8 cellular contexts compared by ENCODE assay signal in genomic region chr4:99947190-99947578, GRCh38. TPM values are rescaled to one million over a fixed set of nuclear protein-coding genes. Genes with fewer than 3 reads are reported as not detected.
DNase-seq lines count a peak whose midpoint lies in the region; ATAC-seq, FAIRE-seq and TF ChIP-seq lines count a peak whose summit lies in the region.

No MANE protein-coding gene starts in this region.

- no peak overlapping the region for H3K14ac ChIP-seq in neuronal stem cell (ENCODE audit: low read length)

- peak overlapping the region; percentile 72 to 78 for H3K4me3 ChIP-seq in CD4-positive, alpha-beta memory T cell (ENCODE audit: low read length in 2 of 2)
- peak overlapping the region; percentile 93 for H3K4me3 ChIP-seq in OCI-LY3 (ENCODE audit: low read length)
- H3K4me3 ChIP-seq in endodermal cell (ENCODE audit: low read length) = peak overlapping the region; percentile 98
- H3K4me3 ChIP-seq in neuronal stem cell (ENCODE audit: low read length in 2 of 2) = peak overlapping the region; percentile 73 to 83

- no peak overlapping the region for H2BK5ac ChIP-seq in neuronal stem cell (ENCODE audit: low read length)

- CTCF ChIA-PET in CD4-positive, alpha-beta memory T cell (lab: Charles Lee; ENCODE audit: partially characterized antibody) = interaction anchor here (0.7 to 3.8 kb wide), 18 partner anchors 14 to 1018 kb away, joined by 3 to 50 read pairs (median 7); partner anchors contain the start of genes DAPP1, EIF4E, LAMTOR3 and METAP1

- H2AFZ ChIP-seq in OCI-LY3 (ENCODE audit: low read depth, low read length) (no peak overlapping the region), neuronal stem cell (ENCODE audit: low read length) (peak overlapping the region; percentile 91)

- no peaks in the 10 kb centered on the region for H3K9me3 ChIP-seq in CD4-positive, alpha-beta memory T cell (ENCODE audit: control insufficient read depth in 1 of 2, low read length in 2 of 2)
- H3K9me3 ChIP-seq in OCI-LY3 (ENCODE audit: insufficient read depth, low read length) (no peaks in the 10 kb centered on the region), endodermal cell (ENCODE audit: control insufficient read depth, low read length) (peaks cover 6% of the 10 kb centered on the region), neuronal stem cell (replicated peaks in 1 of 2; ENCODE audit: control insufficient read depth in 2 of 2, insufficient read depth in 1 of 2, low read depth in 1 of 2, low read length in 2 of 2) (peaks cover 0 to 12% of the 10 kb centered on the region in 2 donors)

- no peak for TF ChIP-seq CTCF in OCI-LY3 (IDR thresholded peaks at IDR 0.05; ENCODE audit: low read depth, low read length)
- no peak for TF ChIP-seq CTCF in endodermal cell (conservative IDR thresholded peaks at IDR 0.05)

- no peak for ATAC-seq in HG02840 (IDR thresholded peaks at IDR 0.05; ENCODE audit: low FRiP score, unreplicated experiment)

- DNase-seq in CD4-positive, alpha-beta memory T cell = no peak
- DNase-seq in endodermal cell (no peak), neuronal stem cell (ENCODE audit: low spot score) (no peak), NOMO-1 (lab: John Stamatoyannopoulos, UW; ENCODE audit: unreplicated experiment in 2 of 2) (no peak), frontal cortex (ENCODE audit: low spot score in 2 of 2) (no peak)
- DNase-seq in central memory CD4-positive, alpha-beta T cell = no peak

- H3K79me2 ChIP-seq in OCI-LY3 (ENCODE audit: low read length) = peaks cover 78% of the 10 kb centered on the region

- 8 to 19% methylated on average over 4 to 6 of the region's 8 CpGs for WGBS in endodermal cell (ENCODE audit: insufficient coverage in 1 of 2, insufficient read length in 1 of 2), 2 experiments
- WGBS in neuronal stem cell (ENCODE audit: extremely low coverage in 2 of 2, insufficient read length in 2 of 2, insufficient replicate concordance in 1 of 2), 2 donors = no CpG with 5 or more reads among the region's 8 CpGs

- H3K4me2 ChIP-seq in OCI-LY3 (ENCODE audit: low read length) (peak overlapping the region; percentile 89), neuronal stem cell (ENCODE audit: insufficient read depth, low read length, poor library complexity, severe bottlenecking) (peak overlapping the region; percentile 60)

- H3K9me3 Mint-ChIP-seq in CD4-positive, alpha-beta memory T cell = no peaks in the 10 kb centered on the region
- no peaks in the 10 kb centered on the region for H3K9me3 Mint-ChIP-seq in endodermal cell

- no peak overlapping the region for H2BK120ac ChIP-seq in neuronal stem cell (ENCODE audit: low read depth, low read length)

- no peak overlapping the region for H3K18ac ChIP-seq in neuronal stem cell (ENCODE audit: low read length)

- POLR2A ChIA-PET in CD4-positive, alpha-beta memory T cell (lab: Charles Lee; ENCODE audit: partially characterized antibody) = interaction anchor here (0.6 to 3.9 kb wide), 27 partner anchors 11 to 1803 kb away, joined by 3 to 118 read pairs (median 6); partner anchors contain the start of genes ADH5, DAPP1, LAMTOR3 and METAP1

- peak overlapping the region; percentile 93 for H3K9ac ChIP-seq in OCI-LY3 (ENCODE audit: low read length)
- peak overlapping the region; percentile 28 for H3K9ac ChIP-seq in endodermal cell (ENCODE audit: extremely low read depth, low read length, poor library complexity, severe bottlenecking)
- H3K9ac ChIP-seq in neuronal stem cell (ENCODE audit: low read depth, low read length, poor library complexity) = no peak overlapping the region

- peaks cover 42 to 52% (median 48%) of the 10 kb centered on the region in 4 donors for H3K4me1 Mint-ChIP-seq in CD4-positive, alpha-beta memory T cell
- peaks cover 24% of the 10 kb centered on the region for H3K4me1 Mint-ChIP-seq in endodermal cell

- H3K36me3 ChIP-seq in CD4-positive, alpha-beta memory T cell (ENCODE audit: insufficient read depth, low read length) = peaks cover 8% of the 10 kb centered on the region
- H3K36me3 ChIP-seq in OCI-LY3 (replicated peaks; ENCODE audit: low read depth, low read length) (peaks cover 35% of the 10 kb centered on the region), endodermal cell (ENCODE audit: control insufficient read depth, insufficient read depth, low read length) (peaks cover 28% of the 10 kb centered on the region), neuronal stem cell (replicated peaks in 1 of 2; ENCODE audit: control insufficient read depth in 2 of 2, insufficient read depth in 2 of 2, low read length in 2 of 2) (peaks cover 6 to 47% of the 10 kb centered on the region in 2 donors)

- H4K91ac ChIP-seq in neuronal stem cell (ENCODE audit: low read depth, low read length, poor library complexity) = no peak overlapping the region

- H3K27ac Mint-ChIP-seq in CD4-positive, alpha-beta memory T cell = peak overlapping the region in 6 of 7 donors; percentile 96 to 99 (median 99)
- H3K27ac Mint-ChIP-seq in endodermal cell = peak overlapping the region; percentile 95

- H3K27me3 ChIP-seq in CD4-positive, alpha-beta memory T cell (ENCODE audit: insufficient read depth, low read length) = no peaks in the 10 kb centered on the region
- H3K27me3 ChIP-seq in OCI-LY3 (ENCODE audit: low read depth, low read length) (no peaks in the 10 kb centered on the region), endodermal cell (ENCODE audit: control insufficient read depth, insufficient read depth, low read length, poor library complexity, severe bottlenecking) (no peaks in the 10 kb centered on the region), neuronal stem cell (ENCODE audit: control insufficient read depth in 3 of 3, insufficient read depth in 3 of 3, low read depth in 1 of 3, low read length in 3 of 3) (no peaks in the 10 kb centered on the region)

- peaks cover 72% of the 10 kb centered on the region for H3K4me1 ChIP-seq in CD4-positive, alpha-beta memory T cell (ENCODE audit: insufficient read depth, low read length)
- peaks cover 38% of the 10 kb centered on the region for H3K4me1 ChIP-seq in OCI-LY3 (ENCODE audit: low read length)
- H3K4me1 ChIP-seq in endodermal cell (ENCODE audit: control insufficient read depth, insufficient read depth, low read length) = no peaks in the 10 kb centered on the region
- H3K4me1 ChIP-seq in neuronal stem cell (ENCODE audit: control insufficient read depth in 2 of 2, insufficient read depth in 1 of 2, low read depth in 1 of 2, low read length in 2 of 2) = peaks cover 2 to 19% of the 10 kb centered on the region in 2 donors

- no peak overlapping the region for H3K23ac ChIP-seq in neuronal stem cell (ENCODE audit: low read depth, low read length, poor library complexity)

- H3K79me1 ChIP-seq in neuronal stem cell (ENCODE audit: low read depth, low read length) = no peaks in the 10 kb centered on the region

- no peak overlapping the region for H2BK12ac ChIP-seq in neuronal stem cell (ENCODE audit: low read length)

- intact Hi-C loops in CD4-positive, alpha-beta memory T cell (cut with micrococcal nuclease) = loop anchor here (2.0 to 5.0 kb wide), 2 partner anchors 1686 to 1805 kb away; partner anchors contain the start of genes RAP1GDS1 and STPG2

- no peak overlapping the region for H4K8ac ChIP-seq in neuronal stem cell (ENCODE audit: low read depth, low read length)

- no peak overlapping the region for H2BK15ac ChIP-seq in neuronal stem cell (ENCODE audit: low read length)

- no peak for FAIRE-seq in frontal cortex (lab: Jason Lieb, UNC)

- H4K20me1 ChIP-seq in OCI-LY3 (ENCODE audit: insufficient read depth, low read length) = peaks cover 17% of the 10 kb centered on the region

- H3K4me3 Mint-ChIP-seq in CD4-positive, alpha-beta memory T cell = peak overlapping the region in 7 of 8 donors; percentile 91 to 100 (median 95)
- H3K4me3 Mint-ChIP-seq in endodermal cell = no peak overlapping the region

- H3K27ac ChIP-seq in CD4-positive, alpha-beta memory T cell (ENCODE audit: low read depth, low read length) = peak overlapping the region; percentile 86
- peak overlapping the region; percentile 82 for H3K27ac ChIP-seq in OCI-LY3 (ENCODE audit: low read length)
- H3K27ac ChIP-seq in endodermal cell (ENCODE audit: low read depth, low read length) = peak overlapping the region; percentile 47
- peak overlapping the region; percentile 93 for H3K27ac ChIP-seq in neuronal stem cell (replicated peaks; ENCODE audit: low read length)

- no peak overlapping the region for H2AK5ac ChIP-seq in neuronal stem cell (ENCODE audit: low read depth, low read length)

- H3K4ac ChIP-seq in neuronal stem cell (ENCODE audit: low read length) = no peak overlapping the region

- H3K36me3 Mint-ChIP-seq in CD4-positive, alpha-beta memory T cell = peaks cover 20 to 24% of the 10 kb centered on the region in 2 donors
- H3K36me3 Mint-ChIP-seq in endodermal cell (ENCODE audit: low read depth) = peaks cover 33% of the 10 kb centered on the region

- H3K27me3 Mint-ChIP-seq in CD4-positive, alpha-beta memory T cell = no peaks in the 10 kb centered on the region
- H3K27me3 Mint-ChIP-seq in endodermal cell (ENCODE audit: insufficient read depth) = peaks cover 2% of the 10 kb centered on the region

RNA-seq across cellular contexts. Expression of gene DNAJB14, which starts 0.8 kb away (rescaled TPM):
- 10 to 100 TPM; 74.5 to 76.7 TPM for total RNA-seq in CD4-positive, alpha-beta memory T cell
- polyA plus RNA-seq in CD4-positive, alpha-beta memory T cell = 10 to 100 TPM; 44.9 to 66.3 TPM
- total RNA-seq in endodermal cell (10 to 100 TPM; 50.3 to 62.5 TPM), frontal cortex (97.4 TPM)
- 20.1 TPM for polyA plus RNA-seq in endodermal cell (2013, experiment 1 of 2)
- 20.8 TPM for polyA plus RNA-seq in endodermal cell (2013, experiment 2 of 2)
- polyA plus RNA-seq in neuronal stem cell (2013, experiment 1 of 2) = 18.6 TPM
- 20.2 TPM for polyA plus RNA-seq in neuronal stem cell (2013, experiment 2 of 2)

RNA-seq across cellular contexts. Expression of gene H2AZ1, which starts 2.9 kb away (rescaled TPM):
- total RNA-seq in CD4-positive, alpha-beta memory T cell = 100 to 1,000 TPM; 146 to 157 TPM
- polyA plus RNA-seq in CD4-positive, alpha-beta memory T cell = 100 to 1,000 TPM; 359 to 521 TPM
- 100 to 1,000 TPM; 580 to 651 TPM for total RNA-seq in endodermal cell
- polyA plus RNA-seq in endodermal cell (2013, experiment 1 of 2) = 907 TPM
- polyA plus RNA-seq in endodermal cell (2013, experiment 2 of 2) = 832 TPM
- polyA plus RNA-seq in neuronal stem cell (2013, experiment 1 of 2) = 836 TPM
- 829 TPM for polyA plus RNA-seq in neuronal stem cell (2013, experiment 2 of 2)
- 119 TPM for total RNA-seq in frontal cortex

RNA-seq across cellular contexts. Expression of gene LAMTOR3, which starts 53.0 kb away (rescaled TPM):
- 10 to 100 TPM; 24.2 to 27.0 TPM for total RNA-seq in CD4-positive, alpha-beta memory T cell
- polyA plus RNA-seq in CD4-positive, alpha-beta memory T cell = 10 to 100 TPM; 29.0 to 45.6 TPM
- total RNA-seq in endodermal cell (10 to 100 TPM; 31.6 to 33.0 TPM), frontal cortex (56.7 TPM)
- 67.0 TPM for polyA plus RNA-seq in endodermal cell (2013, experiment 1 of 2)
- polyA plus RNA-seq in endodermal cell (2013, experiment 2 of 2) = 64.1 TPM
- 40.7 TPM for polyA plus RNA-seq in neuronal stem cell (2013, experiment 1 of 2)
- polyA plus RNA-seq in neuronal stem cell (2013, experiment 2 of 2) = 42.2 TPM
